Comparison of ENCODE assay signal across 21 cellular contexts in the genomic region with DNA sequence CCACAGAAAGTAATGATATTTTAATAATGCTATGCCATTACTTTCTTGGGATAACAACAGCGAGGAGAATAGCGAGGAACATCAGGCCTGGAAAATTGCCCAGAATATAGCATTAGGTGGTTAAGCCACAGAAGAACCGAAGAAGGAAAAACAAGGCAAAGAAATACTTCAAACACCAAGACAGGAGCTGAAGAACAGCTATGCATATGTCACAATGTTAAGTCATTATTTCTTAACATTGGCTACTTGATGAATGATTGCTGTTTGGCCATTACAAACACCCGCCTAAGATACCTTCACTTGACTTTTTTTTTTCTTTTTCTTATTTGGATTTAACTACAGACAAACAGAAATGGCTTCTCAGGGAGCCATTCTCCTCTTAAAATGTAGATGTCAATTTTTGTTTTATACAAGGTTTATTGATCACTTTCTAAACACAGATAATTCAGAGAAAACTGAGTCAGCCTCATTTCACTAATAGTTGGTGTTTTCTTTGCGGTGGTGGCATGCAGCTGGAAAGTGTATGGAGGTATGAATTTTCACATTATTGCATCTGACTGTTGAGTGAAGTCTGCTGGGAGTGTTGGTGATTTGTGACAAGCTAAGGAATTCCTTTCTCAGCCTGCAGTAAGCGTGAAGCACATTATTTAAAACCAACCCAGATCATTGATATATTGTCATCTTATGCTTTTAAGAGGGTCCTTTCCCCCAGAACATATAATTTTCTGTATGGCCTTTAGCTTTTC.
DNase-seq lines count a peak whose midpoint lies in the region; ATAC-seq, FAIRE-seq and TF ChIP-seq lines count a peak whose summit lies in the region.
"Had no signal": no experiment of that assay in that cellular context is flagged by ENCODE, and none has a peak within 500 bp of the region (broad histone marks: within the 10 kb centered on the region; RNA-seq: fewer than 3 reads in every experiment).

No MANE protein-coding gene starts in this region.

- H3K36me3 Mint-ChIP-seq in nephron (ENCODE audit: low read depth), result peaks cover 13% of the 10 kb centered on the region
- H3K36me3 Mint-ChIP-seq in activated T-cell treated with anti-CD3 and anti-CD28 coated beads, Interleukin-2, amount 50 U/mL, for 72 hours (ENCODE audit: insufficient read depth in 2 of 2), result peaks cover 3 to 7% of the 10 kb centered on the region in 2 donors

- H3K27ac Mint-ChIP-seq in nephron, result peak overlapping the region; percentile 28 to 95 (median 72)
- H3K27ac Mint-ChIP-seq in activated T-cell treated with anti-CD3 and anti-CD28 coated beads, Interleukin-2, amount 50 U/mL, for 72 hours, result no peak overlapping the region

- no peak for TF ChIP-seq CTCF in left ventricle myocardium inferior (IDR thresholded peaks at IDR 0.05; ENCODE audit: borderline replicate concordance)
- no peak for TF ChIP-seq CTCF in nephron (IDR thresholded peaks at IDR 0.05; ENCODE audit: unreplicated experiment in 3 of 3)

- H3K9me3 Mint-ChIP-seq in nephron, result peaks cover 19% of the 10 kb centered on the region
- H3K9me3 Mint-ChIP-seq in activated T-cell treated with anti-CD3 and anti-CD28 coated beads, Interleukin-2, amount 50 U/mL, for 72 hours, result peaks cover 5 to 10% of the 10 kb centered on the region in 2 donors

- peaks cover 8% of the 10 kb centered on the region for H3K4me1 ChIP-seq in left ventricle myocardium inferior
- H3K4me1 ChIP-seq: SJSA1 had no signal

- H3K4me3 ChIP-seq in left ventricle myocardium inferior, result no peak overlapping the region
- H3K4me3 ChIP-seq: PC-9, SJSA1 had no signal

- peaks cover 3% of the 10 kb centered on the region for H3K27me3 Mint-ChIP-seq in nephron (ENCODE audit: low read depth)
- peaks cover 21% of the 10 kb centered on the region for H3K27me3 Mint-ChIP-seq in activated T-cell treated with anti-CD3 and anti-CD28 coated beads, Interleukin-2, amount 50 U/mL, for 72 hours (ENCODE audit: low read depth)

- FAIRE-seq in H54 (lab: Jason Lieb, UNC), result no peak
- FAIRE-seq: GM12892, GM19239 had no signal

- intact Hi-C loops in left ventricle myocardium inferior (cut with micrococcal nuclease) (no loop called here), Right ventricle myocardium inferior (cut with DNase I) (no loop called here)

- no peak overlapping the region for H3K4me3 Mint-ChIP-seq in nephron
- no peak overlapping the region for H3K4me3 Mint-ChIP-seq in activated T-cell treated with anti-CD3 and anti-CD28 coated beads, Interleukin-2, amount 50 U/mL, for 72 hours

- ATAC-seq in Right ventricle myocardium inferior, result no peak
- ATAC-seq in activated T-cell treated with anti-CD3 and anti-CD28 coated beads, Interleukin-2, amount 50 U/mL, for 72 hours (replicated peaks in 1 of 2), result no peak

- H3K4me1 Mint-ChIP-seq in nephron, result peaks cover 27% of the 10 kb centered on the region
- peaks cover 10% of the 10 kb centered on the region for H3K4me1 Mint-ChIP-seq in activated T-cell treated with anti-CD3 and anti-CD28 coated beads, Interleukin-2, amount 50 U/mL, for 72 hours (ENCODE audit: low read depth)

- no peaks in the 10 kb centered on the region for H3K27me3 ChIP-seq in left ventricle myocardium inferior (ENCODE audit: low read depth)
- H3K27me3 ChIP-seq: SJSA1 had no signal

- no peak for TF ChIP-seq POLR2A in H54 (IDR thresholded peaks at IDR 0.05; ENCODE audit: low read depth, low read length)

- H3K9me3 ChIP-seq in left ventricle myocardium inferior (replicated peaks), result peaks cover 15% of the 10 kb centered on the region
- H3K9me3 ChIP-seq: SJSA1 had no signal

- H3K27ac ChIP-seq in left ventricle myocardium inferior (replicated peaks), result peak overlapping the region; percentile 49
- H3K27ac ChIP-seq: PC-9, SJSA1 had no signal

- no peak for DNase-seq in left ventricle myocardium inferior
- DNase-seq in Right ventricle myocardium inferior (ENCODE audit: missing footprints), result no peak
- DNase-seq in retina, result peak; percentile 12
- no peak for DNase-seq in GDM1 (lab: John Stamatoyannopoulos, UW)
- no peak for DNase-seq in H54 (ENCODE audit: insufficient read length, low spot score)
- no peak for DNase-seq in activated T-cell treated with anti-CD3 and anti-CD28 coated beads, Interleukin-2, amount 50 U/mL, for 72 hours
- DNase-seq: Calu3, DMS79 treated with DMSO at 0.1 percent for 48 hours, H7, Karpas-422, NCI-H1105, NCI-H146, NCI-H1930, NCI-H446, NCI-H526, PC-9, Right ventricle myocardium superior had no signal

- H3K36me3 ChIP-seq in left ventricle myocardium inferior, result no peaks in the 10 kb centered on the region
- H3K36me3 ChIP-seq: SJSA1 had no signal
